13 cellular contexts compared by ENCODE assay signal in the genomic region with DNA sequence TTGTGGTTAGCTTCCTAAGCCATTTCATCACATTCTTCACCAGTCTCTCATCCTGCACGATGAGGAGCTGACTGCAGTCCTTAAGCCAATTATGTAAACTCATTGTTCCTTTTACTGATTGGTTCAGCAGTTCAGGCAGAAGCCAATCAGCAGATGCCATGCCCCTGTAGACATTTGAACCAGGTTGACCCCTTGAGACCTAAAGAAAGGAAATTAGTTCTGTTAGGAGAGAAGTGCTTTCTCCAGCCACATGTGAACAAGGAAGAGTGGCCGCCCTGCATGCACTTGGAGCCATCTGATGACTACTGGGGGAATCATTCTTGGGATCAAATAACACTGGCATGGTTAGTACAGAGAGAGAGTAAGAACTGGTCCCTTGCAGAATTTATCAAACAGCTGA.
DNase-seq lines count a peak whose midpoint lies in the region; ATAC-seq and TF ChIP-seq lines count a peak whose summit lies in the region.
"Had no signal": no experiment of that assay in that cellular context is flagged by ENCODE, and none has a peak within 500 bp of the region (broad histone marks: within the 10 kb centered on the region; RNA-seq: fewer than 3 reads in every experiment).

No MANE protein-coding gene starts in this region.

- no peaks in the 10 kb centered on the region for H3K27me3 ChIP-seq in mammary epithelial cell (ENCODE audit: insufficient read depth, low read length)

- BruUV-seq in mammary epithelial cell (replicated peaks; lab: Mats Ljungman, UMichigan) = no TSS peak

- in situ Hi-C loops in mammary epithelial cell (cut with MboI; ENCODE audit: low sequenced_read_pairs in 2 of 2) = no loop called here

- TF ChIP-seq POLR2A in lower leg skin (IDR thresholded peaks at IDR 0.05) = no peak

- ATAC-seq in sciatic nerve (peak; percentile 59), GM21528 (IDR thresholded peaks at IDR 0.05; ENCODE audit: low FRiP score, unreplicated experiment) (no peak)

- intact Hi-C loops in mammary epithelial cell (cut with micrococcal nuclease) (no loop called here), sciatic nerve (cut with DNase I) (no loop called here), lower leg skin (cut with DNase I; ENCODE audit: low total_unique reads) (no loop called here)

- H3K27ac ChIP-seq in mammary epithelial cell (ENCODE audit: insufficient read depth, low read depth, low read length) = no peak overlapping the region
- H3K27ac ChIP-seq: 22Rv1 had no signal

- H3K4me3 ChIP-seq in mammary epithelial cell (replicated peaks in 1 of 3; ENCODE audit: insufficient read depth in 1 of 3, low read depth in 2 of 3, low read length in 3 of 3) (no peak overlapping the region), lower leg skin (ENCODE audit: low read depth, poor library complexity, severe bottlenecking) (no peak overlapping the region)

- dilution Hi-C loops in mammary epithelial cell (cut with HindIII; ENCODE audit: low sequenced_read_pairs) = no loop called here

- H3K9ac ChIP-seq in mammary epithelial cell (ENCODE audit: insufficient read depth, low read length) = no peak overlapping the region

- H3K9me3 ChIP-seq in mammary epithelial cell (replicated peaks; ENCODE audit: insufficient read depth, low read length) = no peaks in the 10 kb centered on the region

- DNase-seq in DMS 273 (lab: John Stamatoyannopoulos, UW; ENCODE audit: unreplicated experiment) (peak; percentile 14), DMS 273 treated with DMSO at 0.1 percent for 48 hours (lab: John Stamatoyannopoulos, UW) (no peak), NCI-H2107 treated with DMSO at 0.1 percent for 48 hours (lab: John Stamatoyannopoulos, UW; ENCODE audit: unreplicated experiment) (peak; percentile 82), mammary epithelial cell (peak; percentile 44), sciatic nerve (ENCODE audit: low spot score) (no peak), NCI-H2227 (lab: John Stamatoyannopoulos, UW; ENCODE audit: unreplicated experiment) (no peak), lower leg skin (ENCODE audit: low spot score in 2 of 2) (no peak)
- DNase-seq: activated CD4-positive, alpha-beta T cell treated with anti-CD3 and anti-CD28 coated beads, Interleukin-2, amount 10 ng/mL, durations not matched to agents 24 days and 14 days; DND-41; NCI-H446 treated with DMSO at 0.1 percent for 48 hours; stimulated activated CD4-positive, alpha-beta T cell treated with anti-CD3 and anti-CD28 coated beads, Interleukin-4, amount 100 ng/mL, for 24 hours had no signal

- no peak overlapping the region for H2AFZ ChIP-seq in mammary epithelial cell (ENCODE audit: low read depth, low read length)

- TF ChIP-seq CTCF in mammary epithelial cell (conservative IDR thresholded peaks at IDR 0.05 in 1 of 2, IDR thresholded peaks at IDR 0.05 in 1 of 2; ENCODE audit: extremely low read depth in 1 of 2, insufficient read depth in 1 of 2, low read depth in 1 of 2, low read length in 2 of 2) (peak in 1 of 2 donors; percentile 5), lower leg skin (IDR thresholded peaks at IDR 0.05) (no peak)

- H4K20me1 ChIP-seq in mammary epithelial cell (ENCODE audit: insufficient read depth, low read length) = no peaks in the 10 kb centered on the region

- H3K36me3 ChIP-seq in mammary epithelial cell (ENCODE audit: insufficient read depth, low read length) = no peaks in the 10 kb centered on the region

- 42% methylated on average over 2 of the region's 2 CpGs for WGBS in mammary epithelial cell (ENCODE audit: low coverage, missing lambda C conversion rate)
- WGBS in lower leg skin, 2 donors = 65 to 82% methylated on average over 2 of the region's 2 CpGs

- H3K4me1 ChIP-seq in mammary epithelial cell (ENCODE audit: insufficient read depth, low read length) = peaks cover 6% of the 10 kb centered on the region

- H3K4me2 ChIP-seq in mammary epithelial cell (ENCODE audit: insufficient read depth, low read depth, low read length) = no peak overlapping the region

- CTCF ChIA-PET in mammary epithelial cell (lab: Charles Lee; ENCODE audit: low non-redundant PET) = interaction anchor here (0.7 kb wide), 1 partner anchor 1376 kb away, joined by 3 read pairs; no protein-coding TSS in a partner anchor

- no peaks in the 10 kb centered on the region for H3K79me2 ChIP-seq in mammary epithelial cell (ENCODE audit: insufficient read depth, low read length)

Comparison
In these comparisons a context has a peak if more than half of its experiments do, and no peak if none do; other contexts are left out.
1. DNase-seq: peak in DMS 273 (single experiment), NCI-H2107 treated with DMSO at 0.1 percent for 48 hours (single experiment) and mammary epithelial cell (single experiment); none in DMS 273 treated with DMSO at 0.1 percent for 48 hours (single experiment), sciatic nerve (single experiment), NCI-H2227 (single experiment) and lower leg skin (0 of 2).